25 cellular contexts compared by ENCODE assay signal in genomic region chr4:5843573-5844239, GRCh38. TPM values are rescaled to one million over a fixed set of nuclear protein-coding genes. Genes with fewer than 3 reads are reported as not detected.
"Had no signal": no experiment of that assay in that cellular context is flagged by ENCODE, and none has a peak within 500 bp of the region (broad histone marks: within the 10 kb centered on the region; RNA-seq: fewer than 3 reads in every experiment).

No MANE protein-coding gene starts in this region.

- H3K9ac ChIP-seq: parathyroid adenoma had no signal

- H3K4me1 ChIP-seq: parathyroid adenoma, spleen had no signal

- FAIRE-seq: colon had no signal

- H3K36me3 ChIP-seq: brain microvascular endothelial cell, spleen, thyroid gland, vagina had no signal

- H3K27ac Mint-ChIP-seq: activated CD4-positive, alpha-beta memory T cell treated with anti-CD3 and anti-CD28 coated beads, Interleukin-2, amount 10 ng/mL, durations not matched to agents 7 days and 5 days; activated CD8-positive, alpha-beta memory T cell treated with anti-CD3 and anti-CD28 coated beads, Interleukin-2, amount 10 ng/mL, durations not matched to agents 7 days and 5 days; activated naive CD8-positive, alpha-beta T cell treated with anti-CD3 and anti-CD28 coated beads, Interleukin-2, amount 10 ng/mL, durations not matched to agents 7 days and 5 days; endodermal cell; memory B cell; naive thymus-derived CD4-positive, alpha-beta T cell; stimulated activated memory B cell treated with anti-CD40 and anti-IgM and Interleukin-4, amounts not matched to agents 10 μg/mL and 1 μg/mL and 100 μg/mL, for 72 hours; T-cell had no signal

- H3K9me3 ChIP-seq: mucosa of descending colon, spleen, thyroid gland, vagina had no signal

- H3K4me1 Mint-ChIP-seq: activated CD4-positive, alpha-beta memory T cell treated with anti-CD3 and anti-CD28 coated beads, Interleukin-2, amount 10 ng/mL, durations not matched to agents 7 days and 5 days; activated CD8-positive, alpha-beta memory T cell treated with anti-CD3 and anti-CD28 coated beads, Interleukin-2, amount 10 ng/mL, durations not matched to agents 7 days and 5 days; activated naive CD8-positive, alpha-beta T cell treated with anti-CD3 and anti-CD28 coated beads, Interleukin-2, amount 10 ng/mL, durations not matched to agents 7 days and 5 days; endodermal cell; memory B cell; stimulated activated memory B cell treated with anti-CD40 and anti-IgM and Interleukin-4, amounts not matched to agents 10 μg/mL and 1 μg/mL and 100 μg/mL, for 72 hours; T-cell had no signal

- H3K9me3 Mint-ChIP-seq: endodermal cell had no signal

- H3K27ac ChIP-seq: brain microvascular endothelial cell, parathyroid adenoma, spleen, thyroid gland, vagina had no signal

- H3K4me3 Mint-ChIP-seq: activated CD4-positive, alpha-beta memory T cell treated with anti-CD3 and anti-CD28 coated beads, Interleukin-2, amount 10 ng/mL, durations not matched to agents 7 days and 5 days; activated CD8-positive, alpha-beta memory T cell treated with anti-CD3 and anti-CD28 coated beads, Interleukin-2, amount 10 ng/mL, durations not matched to agents 7 days and 5 days; activated naive CD8-positive, alpha-beta T cell treated with anti-CD3 and anti-CD28 coated beads, Interleukin-2, amount 10 ng/mL, durations not matched to agents 7 days and 5 days; endodermal cell; memory B cell; naive thymus-derived CD4-positive, alpha-beta T cell; stimulated activated memory B cell treated with anti-CD40 and anti-IgM and Interleukin-4, amounts not matched to agents 10 μg/mL and 1 μg/mL and 100 μg/mL, for 72 hours; T-cell had no signal

- ATAC-seq: activated CD8-positive, alpha-beta memory T cell treated with anti-CD3 and anti-CD28 coated beads, Interleukin-2, amount 10 ng/mL, durations not matched to agents 7 days and 5 days; left ventricle myocardium superior; mucosa of descending colon; naive thymus-derived CD4-positive, alpha-beta T cell; sciatic nerve; stimulated activated memory B cell treated with anti-CD40 and anti-IgM and Interleukin-4, amounts not matched to agents 10 μg/mL and 1 μg/mL and 100 μg/mL, for 72 hours; T-cell had no signal

- H3K4me3 ChIP-seq: mucosa of descending colon, spleen, thyroid gland, vagina had no signal

- H3K79me2 ChIP-seq: parathyroid adenoma had no signal

- H3K36me3 Mint-ChIP-seq: activated CD8-positive, alpha-beta memory T cell treated with anti-CD3 and anti-CD28 coated beads, Interleukin-2, amount 10 ng/mL, durations not matched to agents 7 days and 5 days; activated naive CD8-positive, alpha-beta T cell treated with anti-CD3 and anti-CD28 coated beads, Interleukin-2, amount 10 ng/mL, durations not matched to agents 7 days and 5 days; memory B cell; stimulated activated memory B cell treated with anti-CD40 and anti-IgM and Interleukin-4, amounts not matched to agents 10 μg/mL and 1 μg/mL and 100 μg/mL, for 72 hours; T-cell had no signal

- DNase-seq: activated CD4-positive, alpha-beta memory T cell treated with anti-CD3 and anti-CD28 coated beads, Interleukin-2, amount 10 ng/mL, durations not matched to agents 7 days and 5 days; activated CD4-positive, alpha-beta T cell treated with anti-CD3 and anti-CD28 coated beads for 48 hours; activated CD4-positive, CD25-positive, alpha-beta regulatory T cell; activated CD8-positive, alpha-beta memory T cell treated with anti-CD3 and anti-CD28 coated beads, Interleukin-2, amount 10 ng/mL, durations not matched to agents 7 days and 5 days; activated naive CD4-positive, alpha-beta T cell; activated naive CD8-positive, alpha-beta T cell treated with anti-CD3 and anti-CD28 coated beads, Interleukin-2, amount 10 ng/mL, durations not matched to agents 7 days and 5 days; brain microvascular endothelial cell; central memory CD4-positive, alpha-beta T cell; endodermal cell; foreskin melanocyte; kidney glomerular epithelial cell; left ventricle myocardium superior; mucosa of descending colon; naive thymus-derived CD4-positive, alpha-beta T cell; spleen; stimulated activated CD4-positive, alpha-beta T cell treated with anti-CD3 and anti-CD28 coated beads, Interleukin-4, amount 100 ng/mL, for 4 hours; T-cell; T-helper 9 cell; thyroid gland had no signal

- H3K27me3 ChIP-seq: thyroid gland, vagina had no signal

- H2AFZ ChIP-seq: parathyroid adenoma had no signal

RNA-seq across cellular contexts. Expression of gene CRMP1, which starts 49.2 kb away (rescaled TPM):
- total RNA-seq: activated naive CD8-positive, alpha-beta T cell treated with anti-CD3 and anti-CD28 coated beads, Interleukin-2, amount 10 ng/mL, durations not matched to agents 7 days and 5 days had no signal
- polyA plus RNA-seq: naive thymus-derived CD4-positive, alpha-beta T cell had no signal
